In genomic region chr12:27498159-27498558, GRCh38 we compare ENCODE assay signal across 14 cellular contexts. TPM values are rescaled to one million over a fixed set of nuclear protein-coding genes. Genes with fewer than 3 reads are reported as not detected.
DNase-seq lines count a peak whose midpoint lies in the region; ATAC-seq and TF ChIP-seq lines count a peak whose summit lies in the region.
"Had no signal": no experiment of that assay in that cellular context is flagged by ENCODE, and none has a peak within 500 bp of the region (broad histone marks: within the 10 kb centered on the region; RNA-seq: fewer than 3 reads in every experiment).

No MANE protein-coding gene starts in this region.

- H3K4me3 ChIP-seq in GM06990 (replicated peaks; ENCODE audit: low read depth, low read length) (no peak overlapping the region), adrenal gland (no peak overlapping the region)
- H3K4me3 ChIP-seq: ascending aorta, esophagus muscularis mucosa, hepatocyte, SK-N-MC had no signal

- ATAC-seq in GM18517 (IDR thresholded peaks at IDR 0.05; ENCODE audit: unreplicated experiment) (peak; percentile 61), GM21786 (IDR thresholded peaks at IDR 0.05; ENCODE audit: unreplicated experiment) (peak; percentile 70), GM19324 (IDR thresholded peaks at IDR 0.05; ENCODE audit: low FRiP score, unreplicated experiment) (no peak)

- peaks cover 4% of the 10 kb centered on the region for H3K9me3 Mint-ChIP-seq in T-helper 1 cell treated with Interleukin-12 subunit alpha and Interleukin-12 subunit beta and Interleukin-4 antibody, amounts not matched to agents 30 μg/mL and 1 μg/mL, for 36 hours

- no peaks in the 10 kb centered on the region for H3K9me3 ChIP-seq in adrenal gland (replicated peaks in 1 of 3)
- H3K9me3 ChIP-seq: ascending aorta, esophagus muscularis mucosa had no signal

- H3K27me3 ChIP-seq in GM06990 (replicated peaks; ENCODE audit: control insufficient read depth, insufficient read depth, low read length) (no peaks in the 10 kb centered on the region), adrenal gland (no peaks in the 10 kb centered on the region)
- H3K27me3 ChIP-seq: ascending aorta, esophagus muscularis mucosa, hepatocyte had no signal

- H3K36me3 ChIP-seq in GM06990 (ENCODE audit: control insufficient read depth, insufficient read depth, low read length): no peaks in the 10 kb centered on the region
- H3K36me3 ChIP-seq in adrenal gland (replicated peaks in 1 of 2): no peaks in the 10 kb centered on the region
- H3K36me3 ChIP-seq: ascending aorta, esophagus muscularis mucosa had no signal

- TF ChIP-seq CTCF in GM06990 (IDR thresholded peaks at IDR 0.05; ENCODE audit: insufficient read depth, low read length, poor library complexity, severe bottlenecking) (no peak), adrenal gland (IDR thresholded peaks at IDR 0.05) (no peak)

- peaks cover 3% of the 10 kb centered on the region for H3K27me3 Mint-ChIP-seq in T-helper 1 cell treated with Interleukin-12 subunit alpha and Interleukin-12 subunit beta and Interleukin-4 antibody, amounts not matched to agents 30 μg/mL and 1 μg/mL, for 36 hours (ENCODE audit: low read depth)

- intact Hi-C loops in adrenal gland (cut with DNase I): no loop called here

- H3K4me1 ChIP-seq in adrenal gland (replicated peaks in 1 of 2): no peaks in the 10 kb centered on the region
- H3K4me1 ChIP-seq: ascending aorta, esophagus muscularis mucosa had no signal

- 84 to 91% (median 91%) methylated on average over 4 of the region's 4 CpGs for WGBS in adrenal gland, 4 donors

- DNase-seq in GM06990 (ENCODE audit: extremely low read depth, insufficient read length) (peak; percentile 31), substantia nigra (lab: John Stamatoyannopoulos, UW) (no peak), NCI-H2196 (lab: John Stamatoyannopoulos, UW; ENCODE audit: unreplicated experiment) (no peak), adrenal gland (no peak)
- DNase-seq: dermis blood vessel endothelial cell, NCI-H2171 had no signal

- no peak overlapping the region for H3K27ac ChIP-seq in substantia nigra (ENCODE audit: low read depth, low read length, poor library complexity, severe bottlenecking)
- H3K27ac ChIP-seq in adrenal gland: no peak overlapping the region
- H3K27ac ChIP-seq: ascending aorta, esophagus muscularis mucosa, hepatocyte, SK-N-MC had no signal

- peak overlapping the region; percentile 68 for H3K27ac Mint-ChIP-seq in T-helper 1 cell treated with Interleukin-12 subunit alpha and Interleukin-12 subunit beta and Interleukin-4 antibody, amounts not matched to agents 30 μg/mL and 1 μg/mL, for 36 hours

- no peak for TF ChIP-seq POLR2A in adrenal gland (IDR thresholded peaks at IDR 0.05)

- peaks cover 49% of the 10 kb centered on the region for H3K4me1 Mint-ChIP-seq in T-helper 1 cell treated with Interleukin-12 subunit alpha and Interleukin-12 subunit beta and Interleukin-4 antibody, amounts not matched to agents 30 μg/mL and 1 μg/mL, for 36 hours (ENCODE audit: low read depth)

- H3K36me3 Mint-ChIP-seq in T-helper 1 cell treated with Interleukin-12 subunit alpha and Interleukin-12 subunit beta and Interleukin-4 antibody, amounts not matched to agents 30 μg/mL and 1 μg/mL, for 36 hours (ENCODE audit: low read depth): peaks cover 24% of the 10 kb centered on the region

- peak overlapping the region; percentile 32 for H3K4me3 Mint-ChIP-seq in T-helper 1 cell treated with Interleukin-12 subunit alpha and Interleukin-12 subunit beta and Interleukin-4 antibody, amounts not matched to agents 30 μg/mL and 1 μg/mL, for 36 hours

RNA-seq across cellular contexts. Expression of gene PPFIBP1, which starts 25.8 kb away (rescaled TPM):
- total RNA-seq in adrenal gland: 100 to 1,000 TPM in 4 of 8 donors, 10 to 100 TPM in 4; 53.3 to 123 (median 100) TPM
- polyA plus RNA-seq in adrenal gland: 10 to 100 TPM in 2 of 3 donors, 1 to 10 TPM in 1; 9.6 to 27.7 (median 24.4) TPM

RNA-seq across cellular contexts. Expression of gene SMCO2, which starts 51.6 kb away (rescaled TPM):
- under 1 TPM in 2 of 8 donors, not detected in 6; 0.42 to 0.54 TPM for total RNA-seq in adrenal gland
- polyA plus RNA-seq in adrenal gland: under 1 TPM in 2 of 3 donors, not detected in 1; 0.57 to 0.88 TPM
- total RNA-seq: ascending aorta, esophagus muscularis mucosa, hepatocyte had no signal
- polyA plus RNA-seq: hepatocyte had no signal
